32 cellular contexts compared by ENCODE assay signal in the genomic region with DNA sequence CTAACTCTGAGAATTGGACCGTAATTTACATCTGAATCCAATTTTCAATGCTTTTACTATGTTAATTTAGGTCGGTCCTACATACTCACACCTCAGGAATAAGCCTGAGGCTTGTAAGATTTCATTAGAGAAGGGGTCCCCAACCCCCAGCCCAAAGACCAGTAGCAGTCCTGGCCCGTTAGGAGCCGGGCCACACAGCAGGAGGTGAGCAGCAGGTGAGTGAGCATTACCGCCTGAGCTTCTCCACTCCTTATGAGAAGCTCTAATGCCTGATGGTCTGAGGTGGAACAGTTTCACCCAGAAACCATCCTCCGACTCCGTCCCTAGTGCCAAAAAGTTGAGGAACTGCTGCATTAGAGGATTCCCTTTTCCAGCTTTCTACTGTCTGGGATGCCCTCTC.
"Had no signal": no experiment of that assay in that cellular context is flagged by ENCODE, and none has a peak within 500 bp of the region (broad histone marks: within the 10 kb centered on the region; RNA-seq: fewer than 3 reads in every experiment).

No MANE protein-coding gene starts in this region.

- H3K9me3 Mint-ChIP-seq: activated CD4-positive, alpha-beta memory T cell treated with anti-CD3 and anti-CD28 coated beads, Interleukin-2, amount 10 ng/mL, durations not matched to agents 7 days and 5 days; activated naive CD8-positive, alpha-beta T cell treated with anti-CD3 and anti-CD28 coated beads for 36 hours; T-helper 1 cell treated with Interleukin-12 subunit alpha and Interleukin-12 subunit beta and Interleukin-4 antibody, amounts not matched to agents 30 μg/mL and 1 μg/mL, for 36 hours had no signal

- H3K36me3 Mint-ChIP-seq: activated CD8-positive, alpha-beta memory T cell treated with anti-CD3 and anti-CD28 coated beads, Interleukin-2, amount 10 ng/mL, durations not matched to agents 7 days and 5 days; activated naive CD8-positive, alpha-beta T cell treated with anti-CD3 and anti-CD28 coated beads for 36 hours had no signal

- H3K4me3 Mint-ChIP-seq: activated CD4-positive, alpha-beta memory T cell treated with anti-CD3 and anti-CD28 coated beads, Interleukin-2, amount 10 ng/mL, durations not matched to agents 7 days and 5 days; activated CD8-positive, alpha-beta memory T cell treated with anti-CD3 and anti-CD28 coated beads, Interleukin-2, amount 10 ng/mL, durations not matched to agents 7 days and 5 days; activated naive CD8-positive, alpha-beta T cell treated with anti-CD3 and anti-CD28 coated beads for 36 hours; central memory CD8-positive, alpha-beta T cell; T-helper 1 cell treated with Interleukin-12 subunit alpha and Interleukin-12 subunit beta and Interleukin-4 antibody, amounts not matched to agents 30 μg/mL and 1 μg/mL, for 36 hours had no signal

- H3K4me1 Mint-ChIP-seq: activated CD4-positive, alpha-beta memory T cell treated with anti-CD3 and anti-CD28 coated beads, Interleukin-2, amount 10 ng/mL, durations not matched to agents 7 days and 5 days; activated CD8-positive, alpha-beta memory T cell treated with anti-CD3 and anti-CD28 coated beads, Interleukin-2, amount 10 ng/mL, durations not matched to agents 7 days and 5 days; activated naive CD8-positive, alpha-beta T cell treated with anti-CD3 and anti-CD28 coated beads for 36 hours; central memory CD8-positive, alpha-beta T cell had no signal

- H3K27ac ChIP-seq: ascending aorta, cardiac muscle cell, VCaP had no signal

- H3K4me1 ChIP-seq: ascending aorta had no signal

- H3K27me3 Mint-ChIP-seq: activated CD4-positive, alpha-beta memory T cell treated with anti-CD3 and anti-CD28 coated beads, Interleukin-2, amount 10 ng/mL, durations not matched to agents 7 days and 5 days; activated CD8-positive, alpha-beta memory T cell treated with anti-CD3 and anti-CD28 coated beads, Interleukin-2, amount 10 ng/mL, durations not matched to agents 7 days and 5 days; activated naive CD8-positive, alpha-beta T cell treated with anti-CD3 and anti-CD28 coated beads for 36 hours; central memory CD8-positive, alpha-beta T cell had no signal

- H3K27ac Mint-ChIP-seq: activated CD4-positive, alpha-beta memory T cell treated with anti-CD3 and anti-CD28 coated beads, Interleukin-2, amount 10 ng/mL, durations not matched to agents 7 days and 5 days; activated CD8-positive, alpha-beta memory T cell treated with anti-CD3 and anti-CD28 coated beads, Interleukin-2, amount 10 ng/mL, durations not matched to agents 7 days and 5 days; activated naive CD8-positive, alpha-beta T cell treated with anti-CD3 and anti-CD28 coated beads for 36 hours; T-helper 1 cell treated with Interleukin-12 subunit alpha and Interleukin-12 subunit beta and Interleukin-4 antibody, amounts not matched to agents 30 μg/mL and 1 μg/mL, for 36 hours had no signal

- H3K4me3 ChIP-seq: ascending aorta, cardiac muscle cell, MG63 had no signal

- H3K9me3 ChIP-seq: ascending aorta, MG63 had no signal

- DNase-seq: activated CD4-positive, alpha-beta memory T cell treated with anti-CD3 and anti-CD28 coated beads, Interleukin-2, amount 10 ng/mL, durations not matched to agents 7 days and 5 days; activated CD4-positive, alpha-beta T cell treated with anti-CD3 and anti-CD28 coated beads for 1 hour; activated CD4-positive, alpha-beta T cell treated with anti-CD3 and anti-CD28 coated beads for 48 hours; activated CD4-positive, CD25-positive, alpha-beta regulatory T cell; activated CD8-positive, alpha-beta memory T cell treated with anti-CD3 and anti-CD28 coated beads for 24 hours; activated CD8-positive, alpha-beta memory T cell treated with anti-CD3 and anti-CD28 coated beads, Interleukin-2, amount 10 ng/mL, durations not matched to agents 7 days and 5 days; activated CD8-positive, alpha-beta memory T cell treated with anti-CD3 and anti-CD28 coated beads, Interleukin-2, amount 50 U/mL, for 48 hours; activated effector memory CD4-positive, alpha-beta T cell treated with Interleukin-2 at 50 U/mL for 16 hours; activated naive CD4-positive, alpha-beta T cell; activated naive CD4-positive, alpha-beta T cell treated with anti-CD3 and anti-CD28 coated beads, Interleukin-2, amount 50 U/mL, for 16 hours; activated naive CD8-positive, alpha-beta T cell treated with anti-CD3 and anti-CD28 coated beads for 36 hours; activated T-cell treated with anti-CD3 and anti-CD28 coated beads, Interleukin-2, amount 50 U/mL, for 48 hours; amniotic stem cell; Kasumi-1; KG1; MG63; NCI-H1048; NCI-H1436 treated with DMSO at 0.1 percent for 48 hours; NCI-H1694 treated with DMSO at 0.1 percent for 48 hours; NCI-H2029; NCI-H345; NCI-H510A; NCI-H526; NCI-H748 treated with DMSO at 0.1 percent for 48 hours; NK-92 treated with Interleukin-12 subunit alpha and Interleukin-12 subunit beta, amount 100 ng/mL, for 24 hours; PC-3; Right ventricle myocardium superior had no signal

- ATAC-seq: activated CD8-positive, alpha-beta memory T cell treated with anti-CD3 and anti-CD28 coated beads, Interleukin-2, amount 10 ng/mL, durations not matched to agents 7 days and 5 days; PC-3 had no signal

- H3K27me3 ChIP-seq: ascending aorta, cardiac muscle cell, MG63 had no signal

- H3K36me3 ChIP-seq: ascending aorta, cardiac muscle cell, MG63 had no signal
